19 cellular contexts compared by ENCODE assay signal in genomic region chr1:113178522-113178921, GRCh38.
DNase-seq lines count a peak whose midpoint lies in the region; ATAC-seq and TF ChIP-seq lines count a peak whose summit lies in the region.
"Had no signal": no experiment of that assay in that cellular context is flagged by ENCODE, and none has a peak within 500 bp of the region (broad histone marks: within the 10 kb centered on the region; RNA-seq: fewer than 3 reads in every experiment).

No MANE protein-coding gene starts in this region.

- H3K27me3 ChIP-seq in AG04450 (ENCODE audit: control insufficient read depth, insufficient read depth, low read length) (peaks cover 7% of the 10 kb centered on the region), prostate gland (replicated peaks; ENCODE audit: insufficient read depth) (no peaks in the 10 kb centered on the region)

- POLR2A ChIA-PET in AG04450 (lab: Yijun Ruan, JAX): no interaction called here

- H3K9me3 ChIP-seq in AG04450 (ENCODE audit: control insufficient read depth, insufficient read depth, low read length) (no peaks in the 10 kb centered on the region), prostate gland (no peaks in the 10 kb centered on the region)

- H3K4me3 ChIP-seq in AG04450 (ENCODE audit: low read depth, low read length): no peak overlapping the region
- no peak overlapping the region for H3K4me3 ChIP-seq in prostate gland

- no peaks in the 10 kb centered on the region for H3K9me3 Mint-ChIP-seq in activated naive CD4-positive, alpha-beta T cell treated with anti-CD3 and anti-CD28 coated beads, Interleukin-2, amount 10 ng/mL, durations not matched to agents 7 days and 5 days
- H3K9me3 Mint-ChIP-seq: activated CD4-positive, alpha-beta memory T cell treated with anti-CD3 and anti-CD28 coated beads, Interleukin-2, amount 10 ng/mL, durations not matched to agents 7 days and 5 days had no signal

- no peak for TF ChIP-seq POLR2A in prostate gland (IDR thresholded peaks at IDR 0.05)

- H3K36me3 Mint-ChIP-seq in activated naive CD4-positive, alpha-beta T cell treated with anti-CD3 and anti-CD28 coated beads, Interleukin-2, amount 10 ng/mL, durations not matched to agents 7 days and 5 days: no peaks in the 10 kb centered on the region

- H3K27me3 Mint-ChIP-seq in activated naive CD4-positive, alpha-beta T cell treated with anti-CD3 and anti-CD28 coated beads, Interleukin-2, amount 10 ng/mL, durations not matched to agents 7 days and 5 days: peaks cover 40% of the 10 kb centered on the region

- TF ChIP-seq CTCF in AG04450 (IDR thresholded peaks at IDR 0.05; ENCODE audit: low read depth, low read length) (peak; percentile 28), prostate gland (IDR thresholded peaks at IDR 0.05) (no peak)

- no peak overlapping the region for H3K27ac ChIP-seq in AG04450 (ENCODE audit: low read depth, low read length)
- H3K27ac ChIP-seq in prostate gland: no peak overlapping the region
- H3K27ac ChIP-seq: parathyroid adenoma had no signal

- H3K4me1 Mint-ChIP-seq in activated naive CD4-positive, alpha-beta T cell treated with anti-CD3 and anti-CD28 coated beads, Interleukin-2, amount 10 ng/mL, durations not matched to agents 7 days and 5 days: no peaks in the 10 kb centered on the region
- H3K4me1 Mint-ChIP-seq: activated CD4-positive, alpha-beta memory T cell treated with anti-CD3 and anti-CD28 coated beads, Interleukin-2, amount 10 ng/mL, durations not matched to agents 7 days and 5 days had no signal

- H3K36me3 ChIP-seq in prostate gland: no peaks in the 10 kb centered on the region

- WGBS in prostate gland: 85% methylated on average over 3 of the region's 3 CpGs

- H3K4me3 Mint-ChIP-seq in activated naive CD4-positive, alpha-beta T cell treated with anti-CD3 and anti-CD28 coated beads, Interleukin-2, amount 10 ng/mL, durations not matched to agents 7 days and 5 days: no peak overlapping the region
- H3K4me3 Mint-ChIP-seq: activated CD4-positive, alpha-beta memory T cell treated with anti-CD3 and anti-CD28 coated beads, Interleukin-2, amount 10 ng/mL, durations not matched to agents 7 days and 5 days; HFFc6 had no signal

- DNase-seq in AG04450 (ENCODE audit: low read depth, low spot score) (no peak), astrocyte of the hippocampus (ENCODE audit: low read depth, low spot score) (peak; percentile 37), kidney glomerular epithelial cell (lab: John Stamatoyannopoulos, UW) (peak; percentile 1), prostate gland (ENCODE audit: low spot score) (no peak), NCI-H510A (lab: John Stamatoyannopoulos, UW) (no peak)
- no peak for DNase-seq in activated naive CD4-positive, alpha-beta T cell treated with anti-CD3 and anti-CD28 coated beads, Interleukin-2, amount 10 ng/mL, durations not matched to agents 7 days and 5 days
- DNase-seq: activated CD4-positive, alpha-beta memory T cell treated with anti-CD3 and anti-CD28 coated beads, Interleukin-2, amount 10 ng/mL, durations not matched to agents 7 days and 5 days; activated effector memory CD4-positive, alpha-beta T cell treated with anti-CD3 and anti-CD28 coated beads, Interleukin-2, amount 50 U/mL, for 16 hours; central memory CD4-positive, alpha-beta T cell; HFFc6; hippocampal formation; NCI-H1417 treated with DMSO at 0.1 percent for 48 hours; NCI-H510A treated with DMSO at 0.1 percent for 48 hours; RPMI8226; stimulated activated CD8-positive, alpha-beta memory T cell treated with anti-CD3 and anti-CD28 coated beads, Interleukin-4, amount 100 ng/mL, for 48 hours; trophoblast cell had no signal

- H3K4me1 ChIP-seq in prostate gland (replicated peaks): no peaks in the 10 kb centered on the region
- H3K4me1 ChIP-seq: parathyroid adenoma had no signal

- no peak overlapping the region for H3K27ac Mint-ChIP-seq in activated naive CD4-positive, alpha-beta T cell treated with anti-CD3 and anti-CD28 coated beads, Interleukin-2, amount 10 ng/mL, durations not matched to agents 7 days and 5 days
- H3K27ac Mint-ChIP-seq: activated CD4-positive, alpha-beta memory T cell treated with anti-CD3 and anti-CD28 coated beads, Interleukin-2, amount 10 ng/mL, durations not matched to agents 7 days and 5 days; HFFc6 had no signal

- ATAC-seq in HG02571 (IDR thresholded peaks at IDR 0.05; ENCODE audit: unreplicated experiment) (peak; percentile 9), GM18909 (IDR thresholded peaks at IDR 0.05; ENCODE audit: poor library complexity, unreplicated experiment) (no peak)

- CTCF ChIA-PET in AG04450 (lab: Charles Lee): no interaction called here
- CTCF ChIA-PET in activated naive CD4-positive, alpha-beta T cell treated with anti-CD3 and anti-CD28 coated beads, Interleukin-2, amount 10 ng/mL, durations not matched to agents 7 days and 5 days (lab: Charles Lee): no interaction called here

- intact Hi-C loops in prostate gland (cut with DNase I): no loop called here

Comparison
In these comparisons a context has a peak if more than half of its experiments do, and no peak if none do; other contexts are left out.
1. DNase-seq: peak in astrocyte of the hippocampus (single experiment) and kidney glomerular epithelial cell (single experiment); none in AG04450 (single experiment), prostate gland (single experiment), activated naive CD4-positive, alpha-beta T cell treated with anti-CD3 and anti-CD28 coated beads, Interleukin-2, amount 10 ng/mL, durations not matched to agents 7 days and 5 days (single experiment) and NCI-H510A (single experiment).